Comparison of ENCODE assay signal across 22 cellular contexts in the genomic region with DNA sequence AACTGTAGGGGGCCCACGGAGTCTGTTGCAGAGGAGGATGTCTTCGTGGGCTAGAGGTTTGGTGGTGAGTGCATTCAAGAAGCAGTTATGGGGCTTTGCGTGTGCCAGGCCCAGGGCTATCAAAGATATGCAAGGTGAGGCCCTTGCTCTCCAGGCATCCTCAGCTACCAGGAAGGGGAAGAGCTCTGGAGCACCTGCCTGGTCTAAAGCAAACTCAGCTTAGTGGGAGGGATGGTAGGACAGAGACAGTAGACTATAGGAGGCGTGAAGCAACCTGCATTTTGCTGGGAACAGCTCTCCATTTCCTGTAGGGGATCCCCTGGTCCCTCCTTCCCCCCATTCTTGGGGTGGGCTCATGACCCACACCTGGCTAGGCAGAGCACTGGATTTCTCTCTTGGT.
"Had no signal": no experiment of that assay in that cellular context is flagged by ENCODE, and none has a peak within 500 bp of the region (broad histone marks: within the 10 kb centered on the region; RNA-seq: fewer than 3 reads in every experiment).

No MANE protein-coding gene starts in this region.

- H3K27me3 Mint-ChIP-seq: memory B cell had no signal

- H3K27me3 ChIP-seq: esophagus squamous epithelium, gastroesophageal sphincter, ovary, right atrium auricular region, sigmoid colon had no signal

- DNase-seq: dermis blood vessel endothelial cell; esophagus squamous epithelium; foreskin fibroblast; glutamatergic neuron; immature natural killer cell; kidney; left cardiac atrium; left ventricle myocardium inferior; lower lobe of right lung; natural killer cell; ovary; sigmoid colon; stimulated activated CD4-positive, alpha-beta T cell treated with anti-CD3 and anti-CD28 coated beads, Interleukin-2, amount 100 ng/mL, for 24 hours; stimulated activated CD4-positive, alpha-beta T cell treated with anti-CD3 and anti-CD28 coated beads, Interleukin-4, amount 100 ng/mL, for 4 hours; stimulated activated naive CD4-positive, alpha-beta T cell had no signal

- H3K27ac ChIP-seq: esophagus squamous epithelium, gastroesophageal sphincter, left ventricle myocardium inferior, lower lobe of right lung, ovary, right atrium auricular region, sigmoid colon had no signal

- H3K4me1 ChIP-seq: esophagus squamous epithelium, gastroesophageal sphincter, left ventricle myocardium inferior, lower lobe of right lung, right atrium auricular region, sigmoid colon had no signal

- H3K4me1 Mint-ChIP-seq: immature natural killer cell, memory B cell, mesothelial cell of epicardium, natural killer cell, neural crest cell had no signal

- FAIRE-seq: kidney, urothelium cell line had no signal

- H3K4me3 Mint-ChIP-seq: immature natural killer cell, memory B cell, mesothelial cell of epicardium, natural killer cell, neural crest cell had no signal

- H3K36me3 Mint-ChIP-seq: memory B cell, mesothelial cell of epicardium, natural killer cell had no signal

- H3K27ac Mint-ChIP-seq: immature natural killer cell, memory B cell, mesothelial cell of epicardium, natural killer cell had no signal

- H3K36me3 ChIP-seq: esophagus squamous epithelium, gastroesophageal sphincter, left ventricle myocardium inferior, lower lobe of right lung, ovary, right atrium auricular region, sigmoid colon had no signal

- H3K9me3 ChIP-seq: esophagus squamous epithelium, gastroesophageal sphincter, left ventricle myocardium inferior, lower lobe of right lung, ovary, right atrium auricular region, sigmoid colon had no signal

- H3K4me3 ChIP-seq: esophagus squamous epithelium, gastroesophageal sphincter, left ventricle myocardium inferior, lower lobe of right lung, ovary, right atrium auricular region, sigmoid colon, skin epidermis had no signal
